Comparison of ENCODE assay signal across 8 cellular contexts in genomic region chr10:45983538-45984186, GRCh38. TPM values are rescaled to one million over a fixed set of nuclear protein-coding genes. Genes with fewer than 3 reads are reported as not detected.
A peak's percentile ranks its signal among the peaks of the same experiment; 100 is the strongest.
DNase-seq lines count a peak whose midpoint lies in the region; ATAC-seq, FAIRE-seq and TF ChIP-seq lines count a peak whose summit lies in the region.
"Not testable (repeated sequence)": the region's sequence is repeated elsewhere in the genome, so short reads cannot be mapped to it uniquely, and the experiment has no call there.

No MANE protein-coding gene starts in this region.

- H2AK5ac ChIP-seq in H1 (ENCODE audit: low read depth, low read length) = not testable (repeated sequence)

- not testable (repeated sequence) for H4K8ac ChIP-seq in H1 (ENCODE audit: extremely low read depth, insufficient read depth, low read length)

- peak; percentile 56 for ATAC-seq in GM18861 (IDR thresholded peaks at IDR 0.05; ENCODE audit: unreplicated experiment)
- ATAC-seq in sciatic nerve = peak; percentile 62

- not testable (repeated sequence) for H2BK120ac ChIP-seq in H1 (replicated peaks; ENCODE audit: low read depth, low read length)

- H3K23me2 ChIP-seq in H1 (ENCODE audit: low read depth, low read length) = not testable (repeated sequence)

- CTCF ChIA-PET in H1 (lab: Charles Lee; ENCODE audit: partially characterized antibody) = not testable (repeated sequence)

- 87% methylated on average over 4 of the region's 6 CpGs; no CpG with 5 or more reads in 1 of the 2 experiments for WGBS in H1 (ENCODE audit: extremely low coverage in 1 of 2, insufficient coverage in 1 of 2, insufficient read length in 1 of 2, insufficient replicate concordance in 2 of 2, low coverage in 1 of 2, low lambda C conversion rate in 2 of 2, missing lambda C conversion rate in 1 of 2), 2 experiments

- not testable (repeated sequence) for H3K4me2 ChIP-seq in Karpas-422 (ENCODE audit: low read depth, low read length, poor library complexity, severe bottlenecking); H1 (ENCODE audit: insufficient read depth in 1 of 2, low read depth in 2 of 2, low read length in 2 of 2)

- H3K79me2 ChIP-seq in Karpas-422 (ENCODE audit: low read length) (peaks cover 28% of the 10 kb centered on the region), H1 (ENCODE audit: control insufficient read depth in 1 of 2, insufficient read depth in 2 of 2, low read length in 2 of 2) (peaks cover 0 to 11% of the 10 kb centered on the region in 2 experiments; a peak in 2 of 4 replicates)

- H3K79me1 ChIP-seq in H1 (ENCODE audit: low read depth, low read length) = not testable (repeated sequence)

- not testable (repeated sequence) for H2AFZ ChIP-seq in Karpas-422 (ENCODE audit: low read length); H1 (ENCODE audit: low read length)

- not testable (repeated sequence) for H3K4me1 ChIP-seq in Karpas-422 (ENCODE audit: low read length); H1 (replicated peaks in 1 of 4; ENCODE audit: control insufficient read depth in 3 of 4, insufficient read depth in 4 of 4, low read length in 3 of 4)

- H3K18ac ChIP-seq in H1 (ENCODE audit: extremely low read depth, low read length) = not testable (repeated sequence)

- H2BK20ac ChIP-seq in H1 (ENCODE audit: low read length) = not testable (repeated sequence)

- H3K36me3 ChIP-seq in Karpas-422 (ENCODE audit: insufficient read depth, low read length) = not testable (repeated sequence)
- H3K36me3 ChIP-seq in H1 (ENCODE audit: control insufficient read depth in 2 of 4, insufficient read depth in 4 of 4, low read length in 3 of 4) = peaks cover 0 to 20% (median 8%) of the 10 kb centered on the region in 4 experiments; a peak in 5 of 8 replicates

- POLR2A ChIA-PET in H1 (lab: Charles Lee; ENCODE audit: partially characterized antibody) = not testable (repeated sequence)

- not testable (repeated sequence) for H3K27me3 ChIP-seq in Karpas-422 (ENCODE audit: low read length); H1 (replicated peaks in 1 of 4; ENCODE audit: control insufficient read depth in 3 of 4, extremely low read depth in 1 of 4, insufficient read depth in 3 of 4, low read length in 3 of 4)

- H2BK15ac ChIP-seq in H1 (ENCODE audit: low read length) = not testable (repeated sequence)

- not testable (repeated sequence) for H3K9me3 ChIP-seq in Karpas-422 (ENCODE audit: low read length); H1 (ENCODE audit: insufficient read depth in 2 of 2, low read depth in 1 of 2, low read length in 1 of 2)

- not testable (repeated sequence) for H2BK5ac ChIP-seq in H1 (ENCODE audit: low read depth, low read length)

- H3K9ac ChIP-seq in Karpas-422 (ENCODE audit: low read length); H1 (replicated peaks in 1 of 4; ENCODE audit: extremely low read depth in 1 of 4, low read depth in 3 of 4, low read length in 3 of 4): not testable (repeated sequence)

- DNase-seq in AG09309 (ENCODE audit: low read depth) = peak; percentile 25
- peak; percentile 65 for DNase-seq in Karpas-422
- peak; percentile 31 for DNase-seq in SIG-M5 treated with dmso at 0.1 percent for 504 hours (lab: John Stamatoyannopoulos, UW; ENCODE audit: unreplicated experiment)
- DNase-seq in activated T-cell treated with anti-CD3 and anti-CD28 coated beads for 4 hours = peak; percentile 11
- DNase-seq in H1 (ENCODE audit: low read depth in 1 of 2, low spot score in 2 of 2); sciatic nerve (ENCODE audit: low spot score): not testable (repeated sequence)
- peak; percentile 56 for DNase-seq in kidney glomerular epithelial cell (lab: John Stamatoyannopoulos, UW)

- FAIRE-seq in H1 (lab: Jason Lieb, UNC) = not testable (repeated sequence)

- not testable (repeated sequence) for H3K4me3 ChIP-seq in AG09309 (ENCODE audit: control insufficient read depth, low read depth, low read length); Karpas-422 (ENCODE audit: low read length); H1 (ENCODE audit: extremely low read depth in 1 of 4, insufficient read depth in 2 of 4, low read depth in 3 of 4, low read length in 4 of 4)

- not testable (repeated sequence) for H4K5ac ChIP-seq in H1 (ENCODE audit: insufficient read length, low read depth, low read length)

- peak; percentile 17 to 28; a peak in 3 of 4 replicates for TF ChIP-seq RAD21 in H1 (IDR thresholded peaks at IDR 0.05 in 1 of 2, conservative IDR thresholded peaks at IDR 0.05 in 1 of 2; ENCODE audit: low read depth in 2 of 2, low read length in 2 of 2)

- H3K56ac ChIP-seq in H1 (replicated peaks; ENCODE audit: insufficient read length, low read depth, low read length) = not testable (repeated sequence)

- not testable (repeated sequence) for H3K9me2 ChIP-seq in Karpas-422 (replicated peaks; ENCODE audit: insufficient read depth, low read length)

- H2BK12ac ChIP-seq in H1 (ENCODE audit: low read depth, low read length) = not testable (repeated sequence)

- not testable (repeated sequence) for H3K4ac ChIP-seq in H1 (replicated peaks; ENCODE audit: insufficient read length, low read depth, low read length)

- not testable (repeated sequence) for H3K27ac ChIP-seq in Karpas-422 (ENCODE audit: low read length); H1 (ENCODE audit: low read depth, low read length)

- TF ChIP-seq EP300 in H1 (IDR thresholded peaks at IDR 0.05; ENCODE audit: borderline replicate concordance in 1 of 2, low read depth in 2 of 2, low read length in 2 of 2) = not testable (repeated sequence)

- TF ChIP-seq CTCF in AG09309 (IDR thresholded peaks at IDR 0.05; ENCODE audit: control insufficient read depth, insufficient read depth, low read depth, low read length, missing control alignments) = peak; percentile 45
- TF ChIP-seq CTCF in H1 (IDR thresholded peaks at IDR 0.05; ENCODE audit: control extremely low read depth in 1 of 3, insufficient read depth in 1 of 3, low read depth in 1 of 3, low read length in 3 of 3) = peak in 1 of 3 experiments; percentile 10; a peak in 2 of 4 replicates

- H3K23ac ChIP-seq in H1 (ENCODE audit: insufficient read length) = not testable (repeated sequence)

- not testable (repeated sequence) for H3K14ac ChIP-seq in H1 (ENCODE audit: insufficient read length)

- not testable (repeated sequence) for H4K20me1 ChIP-seq in Karpas-422 (ENCODE audit: insufficient read depth, low read depth, low read length); H1 (replicated peaks in 1 of 2; ENCODE audit: control insufficient read depth in 1 of 2, insufficient read depth in 2 of 2, low read length in 2 of 2)

- not testable (repeated sequence) for H4K91ac ChIP-seq in H1 (replicated peaks; ENCODE audit: insufficient read length, low read length)

- intact Hi-C loops in sciatic nerve (cut with DNase I) = not testable (repeated sequence)

- not testable (repeated sequence) for TF ChIP-seq POLR2A in H1 (IDR thresholded peaks at IDR 0.05; ENCODE audit: control extremely low read depth in 1 of 2, low read depth in 2 of 2, low read length in 2 of 2)

RNA-seq across cellular contexts. Expression of gene TIMM23, which starts 11.4 kb away (rescaled TPM):
- total RNA-seq in Karpas-422 (2014; rRNA removed; shearing (Covaris generic); ENCODE audit: low replicate concordance) = 44.1 and 68.5 TPM in 2 replicates
- total RNA-seq in H1 (2021; fragmentation: NEBNext Ultra II Directional; extraction: Animal tissue kit (Norgen Biotek cat#: 25700)) = 101 and 106 TPM in 2 replicates
- 83.9 and 130 TPM in 2 replicates for polyA plus RNA-seq in H1 (2011; rRNA removed)
- polyA plus RNA-seq in H1 (2011; cell fraction: cytosol; rRNA removed) = 118 TPM
- polyA plus RNA-seq in H1 (2011; cell fraction: nucleus; rRNA removed) = 28.9 TPM
- polyA plus RNA-seq in H1 (2012, experiment 1 of 2) = 102 to 127 TPM (median 108 TPM) in 4 replicates
- 75.9 TPM for polyA plus RNA-seq in H1 (2012, experiment 2 of 2)
- 101 TPM for polyA plus RNA-seq in H1 (2013, experiment 1 of 2)
- 106 TPM for polyA plus RNA-seq in H1 (2013, experiment 2 of 2)
- polyA minus RNA-seq in H1 (2011; rRNA and poly(A)+ RNA removed) = 61.1 and 78.1 TPM in 2 replicates
- 47.1 TPM for polyA minus RNA-seq in H1 (2011; cell fraction: cytosol; rRNA and poly(A)+ RNA removed)
- 41.9 TPM for polyA minus RNA-seq in H1 (2011; cell fraction: nucleus; rRNA and poly(A)+ RNA removed)
- total RNA-seq in sciatic nerve = 30.8 TPM

RNA-seq across cellular contexts. Expression of gene NCOA4, which starts 46.8 kb away (rescaled TPM):
- 81.1 and 116 TPM in 2 replicates for total RNA-seq in Karpas-422 (2014; rRNA removed; shearing (Covaris generic); ENCODE audit: low replicate concordance)
- 63.7 and 65.2 TPM in 2 replicates for total RNA-seq in H1 (2021; fragmentation: NEBNext Ultra II Directional; extraction: Animal tissue kit (Norgen Biotek cat#: 25700))
- 19.8 and 28.9 TPM in 2 replicates for polyA plus RNA-seq in H1 (2011; rRNA removed)
- 39.3 TPM for polyA plus RNA-seq in H1 (2011; cell fraction: cytosol; rRNA removed)
- 21.7 TPM for polyA plus RNA-seq in H1 (2011; cell fraction: nucleus; rRNA removed)
- polyA plus RNA-seq in H1 (2012, experiment 1 of 2) = 32.7 to 46.6 TPM (median 37.7 TPM) in 4 replicates
- 4.5 TPM for polyA plus RNA-seq in H1 (2012, experiment 2 of 2)
- 39.2 TPM for polyA plus RNA-seq in H1 (2013, experiment 1 of 2)
- 37.6 TPM for polyA plus RNA-seq in H1 (2013, experiment 2 of 2)
- 100 and 135 TPM in 2 replicates for polyA minus RNA-seq in H1 (2011; rRNA and poly(A)+ RNA removed)
- polyA minus RNA-seq in H1 (2011; cell fraction: cytosol; rRNA and poly(A)+ RNA removed) = 39.9 TPM
- 31.0 TPM for polyA minus RNA-seq in H1 (2011; cell fraction: nucleus; rRNA and poly(A)+ RNA removed)
- total RNA-seq in sciatic nerve = 146 TPM
